ENCODE assay signal across 1 cellular context in the genomic region with DNA sequence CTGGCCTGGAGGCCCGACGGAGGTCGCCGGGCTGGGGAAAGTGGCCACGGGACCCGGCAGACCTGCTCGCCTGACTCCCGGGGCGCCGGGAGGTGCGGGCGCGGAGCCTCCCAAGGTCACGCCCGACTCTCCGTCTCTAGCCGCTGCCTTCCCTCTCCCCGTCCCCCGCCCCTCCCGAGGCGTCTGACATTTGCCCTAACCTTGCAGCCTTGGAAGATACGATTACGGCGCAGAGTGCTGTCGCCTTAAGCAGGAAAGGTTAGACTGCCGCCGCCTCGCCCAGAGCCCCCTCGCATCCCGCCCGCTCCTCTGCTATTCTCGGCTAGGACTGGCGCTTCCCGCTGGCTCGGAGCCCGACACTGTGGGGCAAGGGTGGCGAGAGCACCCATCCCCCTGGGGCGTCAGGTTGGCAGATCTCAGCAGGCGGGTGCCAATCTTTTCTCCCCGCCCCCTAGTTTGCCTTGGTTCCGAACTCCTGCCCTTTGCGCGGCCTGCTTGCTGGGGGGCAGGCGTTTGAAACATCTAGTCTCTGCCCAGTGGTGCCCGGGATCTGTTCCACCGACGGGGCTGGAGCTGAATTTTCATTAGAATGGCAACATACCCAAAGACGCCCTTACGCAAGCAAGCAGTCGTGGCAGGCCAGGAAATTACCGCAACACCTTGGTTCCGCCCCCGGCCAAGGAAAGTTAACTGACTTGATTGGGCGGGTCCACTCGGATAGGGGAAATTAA.
TF ChIP-seq lines count a peak whose summit lies in the region.

No MANE protein-coding gene starts in this region.

TF ChIP-seq in HepG2, 621 proteins besides CTCF, POLR2A, EP300 and RAD21 (continued from another document and continues in another):
- TF ChIP-seq, protein P1, sequence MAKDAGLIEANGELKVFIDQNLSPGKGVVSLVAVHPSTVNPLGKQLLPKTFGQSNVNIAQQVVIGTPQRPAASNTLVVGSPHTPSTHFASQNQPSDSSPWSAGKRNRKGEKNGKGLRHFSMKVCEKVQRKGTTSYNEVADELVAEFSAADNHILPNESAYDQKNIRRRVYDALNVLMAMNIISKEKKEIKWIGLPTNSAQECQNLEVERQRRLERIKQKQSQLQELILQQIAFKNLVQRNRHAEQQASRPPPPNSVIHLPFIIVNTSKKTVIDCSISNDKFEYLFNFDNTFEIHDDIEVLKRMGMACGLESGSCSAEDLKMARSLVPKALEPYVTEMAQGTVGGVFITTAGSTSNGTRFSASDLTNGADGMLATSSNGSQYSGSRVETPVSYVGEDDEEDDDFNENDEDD (CRISPR knock-in tag; IDR thresholded peaks at IDR 0.05; ENCODE audit: borderline replicate concordance): no peak
- TF ChIP-seq ZNF441 (CRISPR knock-in tag; IDR thresholded peaks at IDR 0.05; ENCODE audit: borderline replicate concordance): peak; percentile 3; the same call in 1 of the 2 replicates
- TF ChIP-seq ZSCAN21 (CRISPR knock-in tag; IDR thresholded peaks at IDR 0.05; ENCODE audit: borderline replicate concordance): peak; percentile 55; the same call in 1 of the 2 replicates
- TF ChIP-seq RELA (CRISPR knock-in tag; IDR thresholded peaks at IDR 0.05): no peak
- TF ChIP-seq, protein P2, sequence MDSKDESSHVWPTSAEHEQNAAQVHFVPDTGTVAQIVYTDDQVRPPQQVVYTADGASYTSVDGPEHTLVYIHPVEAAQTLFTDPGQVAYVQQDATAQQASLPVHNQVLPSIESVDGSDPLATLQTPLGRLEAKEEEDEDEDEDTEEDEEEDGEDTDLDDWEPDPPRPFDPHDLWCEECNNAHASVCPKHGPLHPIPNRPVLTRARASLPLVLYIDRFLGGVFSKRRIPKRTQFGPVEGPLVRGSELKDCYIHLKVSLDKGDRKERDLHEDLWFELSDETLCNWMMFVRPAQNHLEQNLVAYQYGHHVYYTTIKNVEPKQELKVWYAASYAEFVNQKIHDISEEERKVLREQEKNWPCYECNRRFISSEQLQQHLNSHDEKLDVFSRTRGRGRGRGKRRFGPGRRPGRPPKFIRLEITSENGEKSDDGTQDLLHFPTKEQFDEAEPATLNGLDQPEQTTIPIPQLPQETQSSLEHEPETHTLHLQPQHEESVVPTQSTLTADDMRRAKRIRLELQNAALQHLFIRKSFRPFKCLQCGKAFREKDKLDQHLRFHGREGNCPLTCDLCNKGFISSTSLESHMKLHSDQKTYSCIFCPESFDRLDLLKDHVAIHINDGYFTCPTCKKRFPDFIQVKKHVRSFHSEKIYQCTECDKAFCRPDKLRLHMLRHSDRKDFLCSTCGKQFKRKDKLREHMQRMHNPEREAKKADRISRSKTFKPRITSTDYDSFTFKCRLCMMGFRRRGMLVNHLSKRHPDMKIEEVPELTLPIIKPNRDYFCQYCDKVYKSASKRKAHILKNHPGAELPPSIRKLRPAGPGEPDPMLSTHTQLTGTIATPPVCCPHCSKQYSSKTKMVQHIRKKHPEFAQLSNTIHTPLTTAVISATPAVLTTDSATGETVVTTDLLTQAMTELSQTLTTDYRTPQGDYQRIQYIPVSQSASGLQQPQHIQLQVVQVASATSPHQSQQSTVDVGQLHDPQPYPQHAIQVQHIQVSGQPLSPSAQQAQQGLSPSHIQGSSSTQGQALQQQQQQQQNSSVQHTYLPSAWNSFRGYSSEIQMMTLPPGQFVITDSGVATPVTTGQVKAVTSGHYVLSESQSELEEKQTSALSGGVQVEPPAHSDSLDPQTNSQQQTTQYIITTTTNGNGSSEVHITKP (CRISPR knock-in tag; IDR thresholded peaks at IDR 0.05; ENCODE audit: low read depth): peak; percentile 47; the same call in 1 of the 2 replicates
- TF ChIP-seq SOX5 (CRISPR knock-in tag; IDR thresholded peaks at IDR 0.05; ENCODE audit: borderline replicate concordance): no peak
- TF ChIP-seq GABPB1 (CRISPR knock-in tag; IDR thresholded peaks at IDR 0.05): peak; percentile 4; the same call in 1 of the 2 replicates
- TF ChIP-seq, protein P3, sequence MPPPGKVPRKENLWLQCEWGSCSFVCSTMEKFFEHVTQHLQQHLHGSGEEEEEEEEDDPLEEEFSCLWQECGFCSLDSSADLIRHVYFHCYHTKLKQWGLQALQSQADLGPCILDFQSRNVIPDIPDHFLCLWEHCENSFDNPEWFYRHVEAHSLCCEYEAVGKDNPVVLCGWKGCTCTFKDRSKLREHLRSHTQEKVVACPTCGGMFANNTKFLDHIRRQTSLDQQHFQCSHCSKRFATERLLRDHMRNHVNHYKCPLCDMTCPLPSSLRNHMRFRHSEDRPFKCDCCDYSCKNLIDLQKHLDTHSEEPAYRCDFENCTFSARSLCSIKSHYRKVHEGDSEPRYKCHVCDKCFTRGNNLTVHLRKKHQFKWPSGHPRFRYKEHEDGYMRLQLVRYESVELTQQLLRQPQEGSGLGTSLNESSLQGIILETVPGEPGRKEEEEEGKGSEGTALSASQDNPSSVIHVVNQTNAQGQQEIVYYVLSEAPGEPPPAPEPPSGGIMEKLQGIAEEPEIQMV (CRISPR knock-in tag; IDR thresholded peaks at IDR 0.05; ENCODE audit: low read depth): 0 out of 2 replicates have a peak, but pooled peaks have one; percentile 28
- TF ChIP-seq BRD4 (CRISPR knock-in tag; IDR thresholded peaks at IDR 0.05): peak; percentile 35; the same call in 1 of the 2 replicates
- TF ChIP-seq, protein P4, sequence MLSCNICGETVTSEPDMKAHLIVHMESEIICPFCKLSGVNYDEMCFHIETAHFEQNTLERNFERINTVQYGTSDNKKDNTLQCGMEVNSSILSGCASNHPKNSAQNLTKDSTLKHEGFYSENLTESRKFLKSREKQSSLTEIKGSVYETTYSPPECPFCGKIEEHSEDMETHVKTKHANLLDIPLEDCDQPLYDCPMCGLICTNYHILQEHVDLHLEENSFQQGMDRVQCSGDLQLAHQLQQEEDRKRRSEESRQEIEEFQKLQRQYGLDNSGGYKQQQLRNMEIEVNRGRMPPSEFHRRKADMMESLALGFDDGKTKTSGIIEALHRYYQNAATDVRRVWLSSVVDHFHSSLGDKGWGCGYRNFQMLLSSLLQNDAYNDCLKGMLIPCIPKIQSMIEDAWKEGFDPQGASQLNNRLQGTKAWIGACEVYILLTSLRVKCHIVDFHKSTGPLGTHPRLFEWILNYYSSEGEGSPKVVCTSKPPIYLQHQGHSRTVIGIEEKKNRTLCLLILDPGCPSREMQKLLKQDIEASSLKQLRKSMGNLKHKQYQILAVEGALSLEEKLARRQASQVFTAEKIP (CRISPR knock-in tag; IDR thresholded peaks at IDR 0.05; ENCODE audit: borderline replicate concordance): no peak
- no peak for TF ChIP-seq NFIC (IDR thresholded peaks at IDR 0.05; ENCODE audit: low read length)
- peak; percentile 28; the same call in 1 of the 2 replicates for TF ChIP-seq PHF21A (CRISPR knock-in tag; IDR thresholded peaks at IDR 0.05)
- TF ChIP-seq MED1 (CRISPR knock-in tag; IDR thresholded peaks at IDR 0.05): peak; percentile 19; the same call in 1 of the 2 replicates
- TF ChIP-seq, protein P5, sequence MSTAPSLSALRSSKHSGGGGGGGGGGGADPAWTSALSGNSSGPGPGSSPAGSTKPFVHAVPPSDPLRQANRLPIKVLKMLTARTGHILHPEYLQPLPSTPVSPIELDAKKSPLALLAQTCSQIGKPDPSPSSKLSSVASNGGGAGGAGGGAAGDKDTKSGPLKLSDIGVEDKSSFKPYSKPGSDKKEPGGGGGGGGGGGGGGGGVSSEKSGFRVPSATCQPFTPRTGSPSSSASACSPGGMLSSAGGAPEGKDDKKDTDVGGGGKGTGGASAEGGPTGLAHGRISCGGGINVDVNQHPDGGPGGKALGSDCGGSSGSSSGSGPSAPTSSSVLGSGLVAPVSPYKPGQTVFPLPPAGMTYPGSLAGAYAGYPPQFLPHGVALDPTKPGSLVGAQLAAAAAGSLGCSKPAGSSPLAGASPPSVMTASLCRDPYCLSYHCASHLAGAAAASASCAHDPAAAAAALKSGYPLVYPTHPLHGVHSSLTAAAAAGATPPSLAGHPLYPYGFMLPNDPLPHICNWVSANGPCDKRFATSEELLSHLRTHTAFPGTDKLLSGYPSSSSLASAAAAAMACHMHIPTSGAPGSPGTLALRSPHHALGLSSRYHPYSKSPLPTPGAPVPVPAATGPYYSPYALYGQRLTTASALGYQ (CRISPR knock-in tag; IDR thresholded peaks at IDR 0.05): no peak
- TF ChIP-seq HNRNPK (IDR thresholded peaks at IDR 0.05; ENCODE audit: low read depth, low read length, poor library complexity, severe bottlenecking): peak; percentile 50
- peak; percentile 3; the same call in 1 of the 2 replicates for TF ChIP-seq KMT2B (CRISPR knock-in tag; IDR thresholded peaks at IDR 0.05)
- TF ChIP-seq, protein P6, sequence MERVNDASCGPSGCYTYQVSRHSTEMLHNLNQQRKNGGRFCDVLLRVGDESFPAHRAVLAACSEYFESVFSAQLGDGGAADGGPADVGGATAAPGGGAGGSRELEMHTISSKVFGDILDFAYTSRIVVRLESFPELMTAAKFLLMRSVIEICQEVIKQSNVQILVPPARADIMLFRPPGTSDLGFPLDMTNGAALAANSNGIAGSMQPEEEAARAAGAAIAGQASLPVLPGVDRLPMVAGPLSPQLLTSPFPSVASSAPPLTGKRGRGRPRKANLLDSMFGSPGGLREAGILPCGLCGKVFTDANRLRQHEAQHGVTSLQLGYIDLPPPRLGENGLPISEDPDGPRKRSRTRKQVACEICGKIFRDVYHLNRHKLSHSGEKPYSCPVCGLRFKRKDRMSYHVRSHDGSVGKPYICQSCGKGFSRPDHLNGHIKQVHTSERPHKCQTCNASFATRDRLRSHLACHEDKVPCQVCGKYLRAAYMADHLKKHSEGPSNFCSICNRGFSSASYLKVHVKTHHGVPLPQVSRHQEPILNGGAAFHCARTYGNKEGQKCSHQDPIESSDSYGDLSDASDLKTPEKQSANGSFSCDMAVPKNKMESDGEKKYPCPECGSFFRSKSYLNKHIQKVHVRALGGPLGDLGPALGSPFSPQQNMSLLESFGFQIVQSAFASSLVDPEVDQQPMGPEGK (CRISPR knock-in tag; IDR thresholded peaks at IDR 0.05): peak; percentile 55; the same call in 1 of the 2 replicates
- TF ChIP-seq ZNF329 (CRISPR knock-in tag; IDR thresholded peaks at IDR 0.05; ENCODE audit: low read depth): no peak; the same call in 1 of the 2 replicates
- no peak for TF ChIP-seq BCL6 (CRISPR knock-in tag; IDR thresholded peaks at IDR 0.05)
- TF ChIP-seq GATA4 (IDR thresholded peaks at IDR 0.05; ENCODE audit: borderline replicate concordance, low read depth): no peak
- TF ChIP-seq PHF8 (CRISPR knock-in tag; IDR thresholded peaks at IDR 0.05): peak; percentile 72
- TF ChIP-seq ATRX (CRISPR knock-in tag; IDR thresholded peaks at IDR 0.05; ENCODE audit: borderline replicate concordance): no peak
- TF ChIP-seq, protein P7, sequence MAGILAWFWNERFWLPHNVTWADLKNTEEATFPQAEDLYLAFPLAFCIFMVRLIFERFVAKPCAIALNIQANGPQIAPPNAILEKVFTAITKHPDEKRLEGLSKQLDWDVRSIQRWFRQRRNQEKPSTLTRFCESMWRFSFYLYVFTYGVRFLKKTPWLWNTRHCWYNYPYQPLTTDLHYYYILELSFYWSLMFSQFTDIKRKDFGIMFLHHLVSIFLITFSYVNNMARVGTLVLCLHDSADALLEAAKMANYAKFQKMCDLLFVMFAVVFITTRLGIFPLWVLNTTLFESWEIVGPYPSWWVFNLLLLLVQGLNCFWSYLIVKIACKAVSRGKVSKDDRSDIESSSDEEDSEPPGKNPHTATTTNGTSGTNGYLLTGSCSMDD (CRISPR knock-in tag; IDR thresholded peaks at IDR 0.05): no peak
- TF ChIP-seq ZNF564 (CRISPR knock-in tag; IDR thresholded peaks at IDR 0.05): 0 out of 2 replicates have a peak, but pooled peaks have one; percentile 15
- no peak for TF ChIP-seq FOXP1 (IDR thresholded peaks at IDR 0.05)
- no peak for TF ChIP-seq FOXP1 (CRISPR knock-in tag; IDR thresholded peaks at IDR 0.05)
- TF ChIP-seq MTA1 (CRISPR knock-in tag; IDR thresholded peaks at IDR 0.05; ENCODE audit: borderline replicate concordance): no peak
- no peak for TF ChIP-seq KLF9 (CRISPR knock-in tag; IDR thresholded peaks at IDR 0.05; ENCODE audit: low read depth)
- TF ChIP-seq, protein P8, sequence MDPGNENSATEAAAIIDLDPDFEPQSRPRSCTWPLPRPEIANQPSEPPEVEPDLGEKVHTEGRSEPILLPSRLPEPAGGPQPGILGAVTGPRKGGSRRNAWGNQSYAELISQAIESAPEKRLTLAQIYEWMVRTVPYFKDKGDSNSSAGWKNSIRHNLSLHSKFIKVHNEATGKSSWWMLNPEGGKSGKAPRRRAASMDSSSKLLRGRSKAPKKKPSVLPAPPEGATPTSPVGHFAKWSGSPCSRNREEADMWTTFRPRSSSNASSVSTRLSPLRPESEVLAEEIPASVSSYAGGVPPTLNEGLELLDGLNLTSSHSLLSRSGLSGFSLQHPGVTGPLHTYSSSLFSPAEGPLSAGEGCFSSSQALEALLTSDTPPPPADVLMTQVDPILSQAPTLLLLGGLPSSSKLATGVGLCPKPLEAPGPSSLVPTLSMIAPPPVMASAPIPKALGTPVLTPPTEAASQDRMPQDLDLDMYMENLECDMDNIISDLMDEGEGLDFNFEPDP (CRISPR knock-in tag; conservative IDR thresholded peaks at IDR 0.05): no peak
- TF ChIP-seq, protein P9, sequence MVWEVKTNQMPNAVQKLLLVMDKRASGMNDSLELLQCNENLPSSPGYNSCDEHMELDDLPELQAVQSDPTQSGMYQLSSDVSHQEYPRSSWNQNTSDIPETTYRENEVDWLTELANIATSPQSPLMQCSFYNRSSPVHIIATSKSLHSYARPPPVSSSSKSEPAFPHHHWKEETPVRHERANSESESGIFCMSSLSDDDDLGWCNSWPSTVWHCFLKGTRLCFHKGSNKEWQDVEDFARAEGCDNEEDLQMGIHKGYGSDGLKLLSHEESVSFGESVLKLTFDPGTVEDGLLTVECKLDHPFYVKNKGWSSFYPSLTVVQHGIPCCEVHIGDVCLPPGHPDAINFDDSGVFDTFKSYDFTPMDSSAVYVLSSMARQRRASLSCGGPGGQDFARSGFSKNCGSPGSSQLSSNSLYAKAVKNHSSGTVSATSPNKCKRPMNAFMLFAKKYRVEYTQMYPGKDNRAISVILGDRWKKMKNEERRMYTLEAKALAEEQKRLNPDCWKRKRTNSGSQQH (CRISPR knock-in tag; IDR thresholded peaks at IDR 0.05; ENCODE audit: low read depth): 0 out of 2 replicates have a peak, but pooled peaks have one; percentile 42
- TF ChIP-seq SP4 (CRISPR knock-in tag; IDR thresholded peaks at IDR 0.05): 0 out of 2 replicates have a peak, but pooled peaks have one; percentile 15
- TF ChIP-seq ZNF556 (CRISPR knock-in tag; IDR thresholded peaks at IDR 0.05; ENCODE audit: borderline replicate concordance): no peak
- TF ChIP-seq TAF1 (CRISPR knock-in tag; IDR thresholded peaks at IDR 0.05): peak; percentile 62
- TF ChIP-seq ZNF446 (CRISPR knock-in tag; IDR thresholded peaks at IDR 0.05): peak; percentile 26; the same call in 1 of the 2 replicates
- peak; percentile 11; the same call in 1 of the 2 replicates for TF ChIP-seq YEATS4 (CRISPR knock-in tag; IDR thresholded peaks at IDR 0.05; ENCODE audit: borderline replicate concordance)
- no peak for TF ChIP-seq POLR2G (IDR thresholded peaks at IDR 0.05; ENCODE audit: low read depth, low read length)
- TF ChIP-seq ZNF317 (CRISPR knock-in tag; IDR thresholded peaks at IDR 0.05): no peak
- TF ChIP-seq, protein P10, sequence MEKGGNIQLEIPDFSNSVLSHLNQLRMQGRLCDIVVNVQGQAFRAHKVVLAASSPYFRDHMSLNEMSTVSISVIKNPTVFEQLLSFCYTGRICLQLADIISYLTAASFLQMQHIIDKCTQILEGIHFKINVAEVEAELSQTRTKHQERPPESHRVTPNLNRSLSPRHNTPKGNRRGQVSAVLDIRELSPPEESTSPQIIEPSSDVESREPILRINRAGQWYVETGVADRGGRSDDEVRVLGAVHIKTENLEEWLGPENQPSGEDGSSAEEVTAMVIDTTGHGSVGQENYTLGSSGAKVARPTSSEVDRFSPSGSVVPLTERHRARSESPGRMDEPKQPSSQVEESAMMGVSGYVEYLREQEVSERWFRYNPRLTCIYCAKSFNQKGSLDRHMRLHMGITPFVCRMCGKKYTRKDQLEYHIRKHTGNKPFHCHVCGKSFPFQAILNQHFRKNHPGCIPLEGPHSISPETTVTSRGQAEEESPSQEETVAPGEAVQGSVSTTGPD (CRISPR knock-in tag; IDR thresholded peaks at IDR 0.05): 0 out of 2 replicates have a peak, but pooled peaks have one; percentile 32
- TF ChIP-seq ZMAT3 (CRISPR knock-in tag; conservative IDR thresholded peaks at IDR 0.05): peak; percentile 78; the same call in 1 of the 2 replicates
